Comparison of ENCODE assay signal across 15 cellular contexts in the genomic region with DNA sequence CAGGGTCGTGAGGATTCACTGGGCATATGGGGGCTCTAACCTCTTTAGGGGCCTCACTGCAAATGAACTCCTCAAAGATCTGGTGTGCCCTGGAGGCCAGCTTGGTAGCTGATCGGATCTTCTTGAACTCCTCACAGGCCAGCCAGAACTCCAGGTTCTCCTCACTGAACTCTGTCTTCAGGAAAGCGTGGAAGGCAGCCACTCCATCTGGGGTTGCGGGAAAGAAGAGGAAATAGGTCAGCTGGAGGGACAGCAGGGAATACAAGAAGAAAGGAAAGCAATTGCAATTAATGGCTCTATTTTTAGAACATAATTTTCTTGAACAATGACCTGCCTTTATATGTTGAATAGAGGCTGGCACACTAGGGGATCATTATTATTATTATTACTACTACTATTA. TPM values are rescaled to one million over a fixed set of nuclear protein-coding genes. Genes with fewer than 3 reads are reported as not detected.
DNase-seq lines count a peak whose midpoint lies in the region; ATAC-seq and TF ChIP-seq lines count a peak whose summit lies in the region.
"Had no signal": no experiment of that assay in that cellular context is flagged by ENCODE, and none has a peak within 500 bp of the region (broad histone marks: within the 10 kb centered on the region; RNA-seq: fewer than 3 reads in every experiment).

No MANE protein-coding gene starts in this region.

- peaks cover 12% of the 10 kb centered on the region for H3K27me3 Mint-ChIP-seq in activated CD8-positive, alpha-beta T cell treated with anti-CD3 and anti-CD28 coated beads, Interleukin-2, amount 10 ng/mL, durations not matched to agents 7 days and 5 days (ENCODE audit: low read depth)

- H3K4me1 Mint-ChIP-seq in activated CD8-positive, alpha-beta T cell treated with anti-CD3 and anti-CD28 coated beads, Interleukin-2, amount 10 ng/mL, durations not matched to agents 7 days and 5 days (ENCODE audit: low read depth) = peaks cover 4% of the 10 kb centered on the region

- TF ChIP-seq POLR2A in NB4 (IDR thresholded peaks at IDR 0.05; ENCODE audit: extremely low read depth, insufficient read length) = no peak
- TF ChIP-seq POLR2A in gastrocnemius medialis (IDR thresholded peaks at IDR 0.05) = no peak

- TF ChIP-seq CTCF in NB4 (IDR thresholded peaks at IDR 0.05; ENCODE audit: low read depth, low read length) (no peak), coronary artery (IDR thresholded peaks at IDR 0.05) (no peak), gastrocnemius medialis (IDR thresholded peaks at IDR 0.05 in 4 of 5, conservative IDR thresholded peaks at IDR 0.05 in 1 of 5) (no peak)

- peak overlapping the region; percentile 95 for H3K4me3 ChIP-seq in NB4 (ENCODE audit: low read depth, low read length)
- peak overlapping the region; percentile 11 for H3K4me3 ChIP-seq in coronary artery
- no peak overlapping the region for H3K4me3 ChIP-seq in gastrocnemius medialis

- CTCF ChIA-PET in activated CD8-positive, alpha-beta T cell treated with anti-CD3 and anti-CD28 coated beads, Interleukin-2, amount 10 ng/mL, durations not matched to agents 7 days and 5 days (lab: Charles Lee) = interaction anchor here (0.8 to 17.9 kb wide), 15 partner anchors 9 to 188 kb away, joined by 3 to 899 read pairs (median 4); a partner anchor contains a TSS

- no peak overlapping the region for H3K27ac Mint-ChIP-seq in activated CD8-positive, alpha-beta T cell treated with anti-CD3 and anti-CD28 coated beads, Interleukin-2, amount 10 ng/mL, durations not matched to agents 7 days and 5 days
- H3K27ac Mint-ChIP-seq: brain, endodermal cell, nephron had no signal

- in situ Hi-C loops in gastrocnemius medialis (cut with MboI; ENCODE audit: low sequenced_read_pairs in 4 of 4) = no loop called here

- peaks cover 26 to 27% of the 10 kb centered on the region in 2 donors for H3K4me1 ChIP-seq in gastrocnemius medialis

- peaks cover 4% of the 10 kb centered on the region for H3K36me3 Mint-ChIP-seq in activated CD8-positive, alpha-beta T cell treated with anti-CD3 and anti-CD28 coated beads, Interleukin-2, amount 10 ng/mL, durations not matched to agents 7 days and 5 days (ENCODE audit: low read depth)

- no peaks in the 10 kb centered on the region for H3K9me3 ChIP-seq in gastrocnemius medialis
- H3K9me3 ChIP-seq: Caco-2, suprapubic skin had no signal

- H3K4me3 Mint-ChIP-seq in activated CD8-positive, alpha-beta T cell treated with anti-CD3 and anti-CD28 coated beads, Interleukin-2, amount 10 ng/mL, durations not matched to agents 7 days and 5 days = no peak overlapping the region
- H3K4me3 Mint-ChIP-seq: brain, endodermal cell, nephron had no signal

- intact Hi-C loops in gastrocnemius medialis (cut with DNase I; ENCODE audit: low total_unique reads) = loop anchor here (1.0 to 10.0 kb wide), 6 partner anchors 99 to 1033 kb away; a partner anchor contains a TSS

- H3K27me3 ChIP-seq in gastrocnemius medialis = no peaks in the 10 kb centered on the region
- H3K27me3 ChIP-seq: suprapubic skin had no signal

- POLR2A ChIA-PET in activated CD8-positive, alpha-beta T cell treated with anti-CD3 and anti-CD28 coated beads, Interleukin-2, amount 10 ng/mL, durations not matched to agents 7 days and 5 days (lab: Charles Lee) = interaction anchor here (1.1 kb wide), 1 partner anchor 182 kb away, joined by 4 read pairs; no protein-coding TSS in a partner anchor

- no peaks in the 10 kb centered on the region for H3K9me3 Mint-ChIP-seq in activated CD8-positive, alpha-beta T cell treated with anti-CD3 and anti-CD28 coated beads, Interleukin-2, amount 10 ng/mL, durations not matched to agents 7 days and 5 days (ENCODE audit: insufficient read depth)
- H3K9me3 Mint-ChIP-seq: endodermal cell, nephron had no signal

- DNase-seq in NCI-H1105 treated with DMSO at 0.1 percent for 48 hours (lab: John Stamatoyannopoulos, UW) (peak; percentile 44), NCI-H1105 (lab: John Stamatoyannopoulos, UW) (no peak), NB4 (ENCODE audit: low read depth) (no peak), coronary artery (ENCODE audit: low spot score) (no peak), gastrocnemius medialis (no peak), epidermal melanocyte (ENCODE audit: insufficient read length, low spot score) (no peak), RKO (ENCODE audit: low spot score) (no peak)
- no peak for DNase-seq in activated CD8-positive, alpha-beta T cell treated with anti-CD3 and anti-CD28 coated beads, Interleukin-2, amount 10 ng/mL, durations not matched to agents 7 days and 5 days
- DNase-seq: activated gamma-delta T cell had no signal

- H3K36me3 ChIP-seq in gastrocnemius medialis = no peaks in the 10 kb centered on the region

- H3K27ac ChIP-seq in coronary artery (peak overlapping the region in 1 of 2 donors; percentile 6), gastrocnemius medialis (peak overlapping the region; percentile 4 to 66 (median 52))
- H3K27ac ChIP-seq: 22Rv1, suprapubic skin had no signal

- no peak for ATAC-seq in gastrocnemius medialis
- ATAC-seq in activated CD8-positive, alpha-beta T cell treated with anti-CD3 and anti-CD28 coated beads, Interleukin-2, amount 10 ng/mL, durations not matched to agents 7 days and 5 days = no peak

RNA-seq across cellular contexts. Expression of a gene that starts 2.3 kb away (rescaled TPM):
- total RNA-seq in gastrocnemius medialis = under 1 TPM in 3 of 4 donors, not detected in 1; 0.41 to 0.98 (median 0.52) TPM
- total RNA-seq in activated CD8-positive, alpha-beta T cell treated with anti-CD3 and anti-CD28 coated beads, Interleukin-2, amount 10 ng/mL, durations not matched to agents 7 days and 5 days = under 1 TPM; 0.63 to 0.66 TPM

RNA-seq across cellular contexts. Expression of a gene that starts 12.9 kb away (rescaled TPM):
- total RNA-seq in gastrocnemius medialis = 1 to 10 TPM in 3 of 4 donors, under 1 TPM in 1; 0.51 to 4.4 (median 2.4) TPM
- total RNA-seq in activated CD8-positive, alpha-beta T cell treated with anti-CD3 and anti-CD28 coated beads, Interleukin-2, amount 10 ng/mL, durations not matched to agents 7 days and 5 days = 1 to 10 TPM; 5.7 to 6.0 TPM

Comparison
In these comparisons a context has a peak if more than half of its experiments do, and no peak if none do; other contexts are left out.
1. H3K4me3 ChIP-seq: peak in NB4 (single experiment) and coronary artery (single experiment); none in gastrocnemius medialis (0 of 4).